ENCODE assay signal across 1 cellular context in genomic region chr2:217964255-217964654, GRCh38.
TF ChIP-seq lines count a peak whose summit lies in the region.

No MANE protein-coding gene starts in this region.

TF ChIP-seq in SK-N-SH, 30 proteins besides CTCF, POLR2A, EP300 and RAD21 (continued from another document):
- TF ChIP-seq GABPA (IDR thresholded peaks at IDR 0.05; ENCODE audit: low read depth) (no peak), PBX3 (IDR thresholded peaks at IDR 0.05) (no peak), MXI1 (IDR thresholded peaks at IDR 0.05; ENCODE audit: low read depth, low read length) (no peak)
TF ChIP-seq in SK-N-SH: peak in this region for 0.
